10 cellular contexts compared by ENCODE assay signal in genomic region chr6:139297921-139298320, GRCh38. TPM values are rescaled to one million over a fixed set of nuclear protein-coding genes. Genes with fewer than 3 reads are reported as not detected.
"Had no signal": no experiment of that assay in that cellular context is flagged by ENCODE, and none has a peak within 500 bp of the region (broad histone marks: within the 10 kb centered on the region; RNA-seq: fewer than 3 reads in every experiment).

No MANE protein-coding gene starts in this region.

- FAIRE-seq: HTR-8/SVneo had no signal

- H3K4me1 ChIP-seq: HAP-1 had no signal

- H3K4me3 ChIP-seq: HAP-1 had no signal

- H3K36me3 ChIP-seq: HAP-1 had no signal

- H3K9me3 Mint-ChIP-seq: HFFc6 had no signal

- H3K9ac ChIP-seq: GM23248, KMS-11 had no signal

- H3K4me2 ChIP-seq: KMS-11 had no signal

- H3K4me3 Mint-ChIP-seq: HFFc6 had no signal

- H3K9me3 ChIP-seq: HAP-1 had no signal

- ATAC-seq: HCT116 had no signal

- H3K27ac ChIP-seq: KMS-11 had no signal

- DNase-seq: GM23248, GOT3, H7, HFFc6, KBM-7 had no signal

RNA-seq across cellular contexts. Expression of gene TXLNB, which starts 6.1 kb away (rescaled TPM):
- total RNA-seq: H7, HT-29 had no signal
